8 cellular contexts compared by ENCODE assay signal in the genomic region with DNA sequence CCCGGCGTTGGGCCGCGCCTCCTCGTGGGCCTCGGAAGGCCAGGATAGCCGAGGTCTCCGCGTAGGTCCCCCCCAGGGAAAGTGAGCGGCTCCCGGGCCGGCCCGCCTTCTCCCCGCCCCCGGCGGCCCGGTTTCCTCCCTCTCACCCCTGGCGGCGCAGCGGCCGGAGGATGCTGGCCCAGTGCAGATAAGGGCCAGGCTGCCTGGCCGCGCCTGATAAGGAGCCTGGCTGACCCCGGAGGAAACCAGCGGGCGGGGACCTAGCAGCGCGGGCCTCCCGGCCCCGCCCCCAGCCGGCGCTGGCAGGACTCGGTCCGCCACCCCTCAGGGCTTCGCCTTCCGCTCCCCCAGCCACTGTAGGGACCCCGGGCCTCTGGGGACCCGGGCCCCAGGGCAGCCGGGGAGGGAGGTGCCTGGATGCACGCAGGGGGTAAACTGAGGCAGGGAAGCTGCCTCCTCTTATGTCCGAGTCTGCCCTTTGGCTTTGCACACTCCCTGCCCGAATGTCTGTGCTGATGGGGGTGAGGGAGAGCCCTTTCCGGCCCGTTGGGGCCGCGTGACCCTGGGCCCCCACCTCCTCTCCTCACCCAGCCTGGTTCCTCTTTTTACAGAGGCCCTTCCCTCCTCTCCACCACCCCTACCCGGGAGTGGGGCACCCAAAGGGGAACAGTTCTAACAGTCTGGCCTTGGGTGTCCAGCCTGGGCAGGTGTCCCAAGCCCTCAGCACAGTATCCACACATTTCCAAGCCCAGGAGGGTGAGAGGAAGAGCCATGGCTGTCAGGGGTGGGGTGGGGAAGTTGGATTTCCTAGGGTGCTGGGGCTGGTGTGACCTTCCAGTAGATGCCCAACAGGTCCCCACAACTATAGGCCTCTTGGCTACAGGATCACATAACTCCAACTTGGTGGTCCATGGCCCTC. TPM values are rescaled to one million over a fixed set of nuclear protein-coding genes. Genes with fewer than 3 reads are reported as not detected.
A peak's percentile ranks its signal among the peaks of the same experiment; 100 is the strongest.
DNase-seq lines count a peak whose midpoint lies in the region; ATAC-seq and TF ChIP-seq lines count a peak whose summit lies in the region.

Gene LYL1 (minus strand): TSS at position 193 of the 919 bp plus-strand sequence. CDS start 1,687 bp downstream, outside the sequence.

- peak within 1 kb of the TSS; percentile 32 to 45 for H3K4me3 ChIP-seq in esophagus (ENCODE audit: low read depth in 1 of 2, low read length in 2 of 2)

- H3K27me3 ChIP-seq in esophagus (ENCODE audit: control insufficient read depth in 1 of 2, insufficient read depth in 2 of 2, low read length in 2 of 2) = no peaks in the 10 kb centered on the region

- H3K4me1 ChIP-seq in esophagus (ENCODE audit: control insufficient read depth in 2 of 2, insufficient read depth in 2 of 2, low read length in 1 of 2) = peaks cover 0 to 23% of the 10 kb centered on the region in 2 donors

- H3K9me3 Mint-ChIP-seq in naive B cell = no peaks in the 10 kb centered on the region

- peaks cover 38 to 57% (median 51%) of the 10 kb centered on the region in 3 donors for H3K4me1 Mint-ChIP-seq in naive B cell

- no peak for DNase-seq in activated CD4-positive, CD25-positive, alpha-beta regulatory T cell (lab: John Stamatoyannopoulos, UW)
- peak; percentile 30 for DNase-seq in T1000 (lab: John Stamatoyannopoulos, UW)
- peak; percentile 95 for DNase-seq in naive B cell
- DNase-seq in HEK293T (ENCODE audit: extremely low spot score) = no peak

- POLR2A ChIA-PET in HEK293T (lab: Yijun Ruan, JAX) = no interaction called here

- CTCF ChIA-PET in HEK293T (lab: Yijun Ruan, JAX) = interaction anchor here (1.5 kb wide), 1 partner anchor 138 kb away, joined by 4 read pairs; no protein-coding TSS in a partner anchor

- H3K27me3 Mint-ChIP-seq in naive B cell = no peaks in the 10 kb centered on the region

- H3K4me3 Mint-ChIP-seq in naive B cell = peak within 1 kb of the TSS; percentile 89 to 99 (median 97)

- peaks cover 6 to 9% of the 10 kb centered on the region in 2 donors for H3K36me3 Mint-ChIP-seq in naive B cell

- H3K36me3 ChIP-seq in esophagus (ENCODE audit: control insufficient read depth in 2 of 2, insufficient read depth in 2 of 2, low read length in 1 of 2) = peaks cover 0 to 9% of the 10 kb centered on the region in 2 donors

- peaks cover 0 to 2% of the 10 kb centered on the region in 2 donors for H3K9me3 ChIP-seq in esophagus (ENCODE audit: control insufficient read depth in 2 of 2, insufficient read depth in 1 of 2, low read depth in 1 of 2, low read length in 1 of 2)

- peak within 1 kb of the TSS; percentile 91 to 100 (median 100) for H3K27ac Mint-ChIP-seq in naive B cell

- peak within 1 kb of the TSS; percentile 63 for H3K27ac ChIP-seq in esophagus (ENCODE audit: low read depth in 2 of 2, low read length in 1 of 2)

- peak; percentile 14 to 22 for ATAC-seq in activated CD4-positive, CD25-positive, alpha-beta regulatory T cell treated with anti-CD3 and anti-CD28 coated beads, Interleukin-2, amount 50 U/mL, for 24 hours
- ATAC-seq in HG03095 (IDR thresholded peaks at IDR 0.05; ENCODE audit: unreplicated experiment) = peak; percentile 38
- ATAC-seq in naive B cell (ENCODE audit: low read depth in 2 of 2) = peak; percentile 57 to 62
- no peak for ATAC-seq in HG03045 (IDR thresholded peaks at IDR 0.05; ENCODE audit: unreplicated experiment)

- WGBS in esophagus, 2 donors = 2 to 3% methylated on average over 47 of the region's 47 CpGs

TF ChIP-seq in HEK293T, 16 proteins besides CTCF, POLR2A, EP300 and RAD21:
- TF ChIP-seq SUZ12 (IDR thresholded peaks at IDR 0.05) (no peak), FOXK2 (IDR thresholded peaks at IDR 0.05) (no peak), TARDBP (IDR thresholded peaks at IDR 0.05) (no peak), L3MBTL2 (conservative IDR thresholded peaks at IDR 0.05) (no peak), NFRKB (IDR thresholded peaks at IDR 0.05) (no peak), ARNT (IDR thresholded peaks at IDR 0.05) (no peak), ELF4 (IDR thresholded peaks at IDR 0.05) (no peak), BHLHE40 (IDR thresholded peaks at IDR 0.05; ENCODE audit: borderline replicate concordance) (no peak), HDGF (IDR thresholded peaks at IDR 0.05; ENCODE audit: borderline replicate concordance) (no peak), CTBP1 (IDR thresholded peaks at IDR 0.05; ENCODE audit: borderline replicate concordance) (no peak), ZNF384 (IDR thresholded peaks at IDR 0.05) (no peak), SP1 (IDR thresholded peaks at IDR 0.05) (no peak), FOXA1 (IDR thresholded peaks at IDR 0.05) (no peak), PKNOX1 (IDR thresholded peaks at IDR 0.05) (no peak), FOXM1 (IDR thresholded peaks at IDR 0.05; ENCODE audit: borderline replicate concordance) (no peak), LEF1 (IDR thresholded peaks at IDR 0.05; ENCODE audit: borderline replicate concordance) (no peak)

RNA-seq across cellular contexts. Expression of gene LYL1, which starts in this region (rescaled TPM):
- polyA plus RNA-seq in esophagus = 1 to 10 TPM; 1.5 to 1.9 TPM
- polyA plus RNA-seq in naive B cell (ENCODE audit: low read depth in 6 of 6) = 10 to 100 TPM; 39.9 to 88.3 (median 50.8) TPM

Comparison
In these comparisons a context has a peak if more than half of its experiments do, and no peak if none do; other contexts are left out.
1. RNA of gene LYL1 (polyA plus RNA-seq): 39.9 to 88.3 TPM in naive B cell; 1.5 to 1.9 TPM in esophagus; every median in the first group is over 10 times any median in the second.
2. DNase-seq: peak in T1000 (single experiment) and naive B cell (single experiment); none in activated CD4-positive, CD25-positive, alpha-beta regulatory T cell (0 of 4) and HEK293T (single experiment).